In genomic region chr3:37147676-37148075, GRCh38 we compare ENCODE assay signal across 11 cellular contexts.
"Had no signal": no experiment of that assay in that cellular context is flagged by ENCODE, and none has a peak within 500 bp of the region (broad histone marks: within the 10 kb centered on the region; RNA-seq: fewer than 3 reads in every experiment).

No MANE protein-coding gene starts in this region.

- ATAC-seq: stimulated activated naive B cell treated with anti-CD40 and anti-IgM and Interleukin-4, amounts not matched to agents 10 μg/mL and 1 μg/mL and 100 μg/mL, for 72 hours had no signal

- DNase-seq: activated CD4-positive, alpha-beta T cell treated with anti-CD3 and anti-CD28 coated beads, Interleukin-2, amount 50 U/mL, for 1 hour; activated naive CD4-positive, alpha-beta T cell treated with anti-CD3 and anti-CD28 coated beads, Interleukin-2, amount 10 ng/mL, durations not matched to agents 7 days and 5 days; caudate nucleus; colonic mucosa; effector memory CD4-positive, alpha-beta T cell; hippocampal formation; midbrain; posterior cingulate gyrus; stimulated activated CD4-positive, alpha-beta T cell treated with anti-CD3 and anti-CD28 coated beads, Interleukin-1b, Interleukin-23, amount 100 ng/mL, for 48 hours; stimulated activated naive B cell treated with anti-CD40 and anti-IgM and Interleukin-4, amounts not matched to agents 10 μg/mL and 1 μg/mL and 100 μg/mL, for 72 hours; T-helper 1 cell had no signal
